18 cellular contexts compared by ENCODE assay signal in the genomic region with DNA sequence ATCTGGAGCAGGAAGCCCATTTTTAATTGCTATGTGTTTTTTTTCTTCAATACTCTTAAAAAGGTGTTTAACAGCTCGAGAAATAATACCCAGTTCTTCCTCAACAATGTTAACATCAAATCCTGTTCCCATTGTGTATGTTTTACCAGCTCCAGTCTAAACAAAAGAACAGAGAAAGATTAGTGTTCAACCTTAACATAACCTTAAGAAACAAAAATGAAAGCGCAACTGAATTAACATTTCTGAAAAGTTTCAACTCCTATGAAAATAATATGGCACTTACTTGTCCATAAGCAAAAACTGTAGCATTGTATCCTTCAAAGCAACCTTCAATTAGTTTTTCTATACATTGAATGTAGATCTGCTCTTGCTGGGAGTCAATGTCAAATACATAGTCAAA.
DNase-seq lines count a peak whose midpoint lies in the region; ATAC-seq and TF ChIP-seq lines count a peak whose summit lies in the region.
"Had no signal": no experiment of that assay in that cellular context is flagged by ENCODE, and none has a peak within 500 bp of the region (broad histone marks: within the 10 kb centered on the region; RNA-seq: fewer than 3 reads in every experiment).

No MANE protein-coding gene starts in this region.

- peak overlapping the region in 1 of 2 donors; percentile 25 for H3K4me3 Mint-ChIP-seq in activated T-cell treated with anti-CD3 and anti-CD28 coated beads, Interleukin-2, amount 50 U/mL, for 72 hours
- H3K4me3 Mint-ChIP-seq in activated T-cell treated with anti-CD3 and anti-CD28 coated beads, Interleukin-2, amount 50 U/mL, for 4 hours, result no peak overlapping the region
- peak overlapping the region in 4 of 5 donors; percentile 37 to 67 (median 53) for H3K4me3 Mint-ChIP-seq in immature natural killer cell
- H3K4me3 Mint-ChIP-seq: CD4-positive, alpha-beta T cell had no signal

- no peak overlapping the region for H3K9ac ChIP-seq in KMS-11

- no peak for ATAC-seq in activated T-cell treated with anti-CD3 and anti-CD28 coated beads, Interleukin-2, amount 50 U/mL, for 72 hours (replicated peaks in 1 of 2)
- no peak for ATAC-seq in activated T-cell treated with anti-CD3 and anti-CD28 coated beads, Interleukin-2, amount 50 U/mL, for 4 hours
- ATAC-seq in GM18907 (IDR thresholded peaks at IDR 0.05; ENCODE audit: unreplicated experiment), result peak; percentile 37

- no peaks in the 10 kb centered on the region for H4K20me1 ChIP-seq in KMS-11 (ENCODE audit: insufficient read depth)

- peak overlapping the region; percentile 33 for H3K27ac Mint-ChIP-seq in activated T-cell treated with anti-CD3 and anti-CD28 coated beads, Interleukin-2, amount 50 U/mL, for 72 hours
- peak overlapping the region in 5 of 6 donors; percentile 17 to 80 (median 42) for H3K27ac Mint-ChIP-seq in immature natural killer cell
- H3K27ac Mint-ChIP-seq: CD4-positive, alpha-beta T cell had no signal

- peaks cover 0 to 2% of the 10 kb centered on the region in 2 donors for H3K36me3 Mint-ChIP-seq in activated T-cell treated with anti-CD3 and anti-CD28 coated beads, Interleukin-2, amount 50 U/mL, for 72 hours (ENCODE audit: insufficient read depth in 2 of 2)
- H3K36me3 Mint-ChIP-seq in activated T-cell treated with anti-CD3 and anti-CD28 coated beads, Interleukin-2, amount 50 U/mL, for 4 hours (ENCODE audit: insufficient read depth), result peaks cover 7% of the 10 kb centered on the region
- peaks cover 10 to 18% (median 11%) of the 10 kb centered on the region in 3 donors for H3K36me3 Mint-ChIP-seq in immature natural killer cell

- H3K9me3 Mint-ChIP-seq in activated T-cell treated with anti-CD3 and anti-CD28 coated beads, Interleukin-2, amount 50 U/mL, for 72 hours, result no peaks in the 10 kb centered on the region
- no peaks in the 10 kb centered on the region for H3K9me3 Mint-ChIP-seq in activated T-cell treated with anti-CD3 and anti-CD28 coated beads, Interleukin-2, amount 50 U/mL, for 4 hours
- no peaks in the 10 kb centered on the region for H3K9me3 Mint-ChIP-seq in immature natural killer cell
- H3K9me3 Mint-ChIP-seq: CD4-positive, alpha-beta T cell had no signal

- H3K4me3 ChIP-seq in KMS-11 (IDR thresholded peaks at IDR 0.05; ENCODE audit: insufficient read depth, low read depth, low read length), result no peak overlapping the region

- H3K27me3 Mint-ChIP-seq in activated T-cell treated with anti-CD3 and anti-CD28 coated beads, Interleukin-2, amount 50 U/mL, for 72 hours (ENCODE audit: low read depth), result no peaks in the 10 kb centered on the region
- H3K27me3 Mint-ChIP-seq in activated T-cell treated with anti-CD3 and anti-CD28 coated beads, Interleukin-2, amount 50 U/mL, for 4 hours (ENCODE audit: low read depth), result no peaks in the 10 kb centered on the region
- no peaks in the 10 kb centered on the region for H3K27me3 Mint-ChIP-seq in immature natural killer cell (ENCODE audit: low read depth in 3 of 3)
- H3K27me3 Mint-ChIP-seq: CD4-positive, alpha-beta T cell had no signal

- no peak for DNase-seq in activated T-cell treated with anti-CD3 and anti-CD28 coated beads, Interleukin-2, amount 50 U/mL, for 72 hours
- DNase-seq in activated T-cell treated with anti-CD3 and anti-CD28 coated beads, Interleukin-2, amount 50 U/mL, for 4 hours, result no peak
- DNase-seq in immature natural killer cell, result no peak
- no peak for DNase-seq in GF-D8 (lab: John Stamatoyannopoulos, UW)
- no peak for DNase-seq in occipital lobe (lab: John Stamatoyannopoulos, UW)
- no peak for DNase-seq in DMS79 (lab: John Stamatoyannopoulos, UW)
- DNase-seq: 8988T; BE2C; CD4-positive, alpha-beta T cell; MV-4-11; NCI-H1417; NCI-H1930; NCI-H2171; NCI-H446 treated with DMSO at 0.1 percent for 48 hours; NCI-H748 treated with DMSO at 0.1 percent for 48 hours; RPMI8226 had no signal

- no peaks in the 10 kb centered on the region for H3K27me3 ChIP-seq in KMS-11 (ENCODE audit: insufficient read depth, low read depth)
- H3K27me3 ChIP-seq: BE2C had no signal

- no peak overlapping the region for H2AFZ ChIP-seq in KMS-11 (ENCODE audit: low read depth)

- peaks cover 26% of the 10 kb centered on the region; the same call in 1 of the 2 replicates for H3K79me2 ChIP-seq in KMS-11 (ENCODE audit: insufficient read depth, low read depth)

- no peak for TF ChIP-seq CTCF in KMS-11 (conservative IDR thresholded peaks at IDR 0.05; ENCODE audit: low read depth, low read length)

- H3K4me1 Mint-ChIP-seq in activated T-cell treated with anti-CD3 and anti-CD28 coated beads, Interleukin-2, amount 50 U/mL, for 72 hours (ENCODE audit: low read depth), result peaks cover 18% of the 10 kb centered on the region
- H3K4me1 Mint-ChIP-seq in activated T-cell treated with anti-CD3 and anti-CD28 coated beads, Interleukin-2, amount 50 U/mL, for 4 hours (ENCODE audit: low read depth), result peaks cover 14% of the 10 kb centered on the region
- H3K4me1 Mint-ChIP-seq in immature natural killer cell, result peaks cover 40 to 67% of the 10 kb centered on the region in 2 donors

- H3K4me1 ChIP-seq in KMS-11 (ENCODE audit: low read depth, poor library complexity, severe bottlenecking), result peaks cover 61% of the 10 kb centered on the region

- 0 out of 2 replicates have a peak, but pooled peaks cover 7% of the 10 kb centered on the region for H3K36me3 ChIP-seq in KMS-11 (ENCODE audit: insufficient read depth)

- peak overlapping the region; percentile 43 for H3K4me2 ChIP-seq in KMS-11

- H3K27ac ChIP-seq in KMS-11, result peak overlapping the region; percentile 45; the same call in 1 of the 2 replicates
